In the genomic region with DNA sequence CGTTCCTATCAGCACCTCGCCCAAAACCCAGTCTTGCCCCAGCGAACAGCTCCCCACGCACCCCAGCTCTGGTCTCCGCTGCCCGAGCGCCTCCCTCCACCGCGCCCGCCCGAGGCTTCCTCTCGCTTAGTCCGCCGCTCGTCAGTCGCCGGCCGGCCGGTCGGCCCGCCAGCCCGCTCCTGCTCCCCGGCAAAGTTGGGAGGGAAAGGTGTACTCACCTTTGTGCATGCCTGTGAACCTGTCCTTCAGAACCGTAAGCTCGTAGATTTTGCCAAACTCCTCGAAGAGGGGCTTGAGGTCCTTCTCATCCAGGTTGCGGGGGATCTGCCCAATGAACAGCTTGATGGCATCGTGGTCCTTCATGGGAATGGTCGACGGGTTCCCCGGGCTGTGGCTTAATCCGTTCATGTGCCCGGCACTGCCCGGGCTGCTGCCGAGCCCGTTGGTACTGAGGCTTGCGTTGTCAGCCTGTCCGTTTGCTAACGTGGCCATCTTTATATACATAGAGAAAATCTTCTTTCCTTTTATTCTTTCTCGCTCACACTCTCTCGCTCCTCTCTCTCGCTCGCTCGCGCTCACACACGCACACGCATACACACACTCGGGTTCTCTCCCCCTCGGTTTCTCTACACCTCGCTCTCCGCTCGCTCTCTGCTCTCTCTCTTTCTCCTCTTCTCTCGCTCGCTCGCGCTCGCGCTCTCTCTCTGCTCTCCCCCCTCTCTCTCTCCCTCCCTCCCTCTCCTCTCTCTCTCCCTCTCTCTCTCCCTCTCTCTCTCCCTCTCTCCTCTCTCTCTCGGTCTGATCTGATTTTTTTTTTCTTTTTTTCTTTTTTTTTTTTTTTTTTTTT, we compare ENCODE assay signal across 8 cellular contexts. TPM values are rescaled to one million over a fixed set of nuclear protein-coding genes. Genes with fewer than 3 reads are reported as not detected.
DNase-seq lines count a peak whose midpoint lies in the region; ATAC-seq and TF ChIP-seq lines count a peak whose summit lies in the region.

Gene CELF4 (minus strand): TSS at position 661 of the 847 bp plus-strand sequence.

- DNase-seq in GM20000 (ENCODE audit: low spot score) (peak; percentile 40), NCI-H510A (lab: John Stamatoyannopoulos, UW) (peak; percentile 85), dermis blood vessel endothelial cell (peak; percentile 10), mesothelial cell of epicardium (ENCODE audit: low spot score in 2 of 2, unreplicated experiment in 2 of 2) (no peak), vagina (ENCODE audit: extremely low spot score in 2 of 2) (no peak), NCI-H226 (no peak)

- H3K4me3 ChIP-seq in vagina: peak within 1 kb of the TSS; percentile 47 to 54

- TF ChIP-seq POLR2A in vagina (IDR thresholded peaks at IDR 0.05): no peak

- H3K4me1 Mint-ChIP-seq in mesothelial cell of epicardium: peaks cover 9% of the 10 kb centered on the region

- peaks cover 14% of the 10 kb centered on the region for H3K27me3 ChIP-seq in vagina

- peak within 1 kb of the TSS; percentile 70 for H3K27ac Mint-ChIP-seq in mesothelial cell of epicardium

- peaks cover 91% of the 10 kb centered on the region for H3K27me3 Mint-ChIP-seq in mesothelial cell of epicardium (ENCODE audit: low read depth)

- H3K27ac ChIP-seq in vagina: no peak within 1 kb of the TSS

- peaks cover 26% of the 10 kb centered on the region for H3K4me1 ChIP-seq in vagina

- no peaks in the 10 kb centered on the region for H3K36me3 Mint-ChIP-seq in mesothelial cell of epicardium

- ATAC-seq in HG02884 (IDR thresholded peaks at IDR 0.05; ENCODE audit: unreplicated experiment) (no peak), GM18511 (IDR thresholded peaks at IDR 0.05; ENCODE audit: unreplicated experiment) (no peak)

- peak within 1 kb of the TSS; percentile 76 for H3K4me3 Mint-ChIP-seq in mesothelial cell of epicardium

- TF ChIP-seq CTCF in GM20000 (IDR thresholded peaks at IDR 0.05; ENCODE audit: extremely low read depth, missing control alignments): no peak
- no peak for TF ChIP-seq CTCF in mesothelial cell of epicardium (IDR thresholded peaks at IDR 0.05; ENCODE audit: unreplicated experiment)
- TF ChIP-seq CTCF in vagina (IDR thresholded peaks at IDR 0.05): no peak

- H3K9me3 Mint-ChIP-seq in mesothelial cell of epicardium: no peaks in the 10 kb centered on the region

- H3K9me3 ChIP-seq in vagina: no peaks in the 10 kb centered on the region

- intact Hi-C loops in vagina (cut with DNase I): no loop called here

- no peaks in the 10 kb centered on the region for H3K36me3 ChIP-seq in vagina

RNA-seq across cellular contexts. Expression of gene CELF4, which starts in this region (rescaled TPM):
- not detected in 2 replicates for total RNA-seq in dermis blood vessel endothelial cell
- 2.0 to 2.4 TPM (median 2.3 TPM) in 3 replicates for total RNA-seq in mesothelial cell of epicardium
- 2.2 TPM for total RNA-seq in vagina

Comparison
In these comparisons a context has a peak if more than half of its experiments do, and no peak if none do; other contexts are left out.
1. Peak in DNase-seq in dermis blood vessel endothelial cell; RNA of the gene not detected or under 1 TPM.
2. DNase-seq: peak in GM20000 (single experiment) and NCI-H510A (single experiment); none in mesothelial cell of epicardium (0 of 2), vagina (0 of 2) and NCI-H226 (single experiment).